In the genomic region with DNA sequence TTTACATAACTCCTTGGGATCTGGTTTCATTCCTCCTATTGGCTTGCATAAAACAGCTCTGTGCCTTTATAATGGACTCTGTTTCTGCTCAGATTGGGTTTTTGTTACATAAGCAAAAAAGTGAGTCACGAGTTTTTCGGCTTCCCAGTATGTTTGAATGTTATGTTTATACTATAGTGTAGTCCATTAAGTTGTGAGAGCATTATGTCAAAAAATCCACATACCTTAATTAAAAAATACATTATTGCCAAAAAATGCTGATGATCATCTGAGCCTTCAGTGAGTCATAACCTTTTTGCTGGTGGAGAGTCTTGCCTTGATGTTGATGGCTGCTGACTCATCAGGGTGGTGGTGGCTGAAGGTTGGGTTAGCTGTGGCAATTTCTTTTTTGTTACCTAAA, we compare ENCODE assay signal across 11 cellular contexts.
DNase-seq lines count a peak whose midpoint lies in the region; TF ChIP-seq lines count a peak whose summit lies in the region.
"Had no signal": no experiment of that assay in that cellular context is flagged by ENCODE, and none has a peak within 500 bp of the region (broad histone marks: within the 10 kb centered on the region; RNA-seq: fewer than 3 reads in every experiment).

No MANE protein-coding gene starts in this region.

- no peaks in the 10 kb centered on the region for H3K27me3 ChIP-seq in uterus
- H3K27me3 ChIP-seq: esophagus squamous epithelium had no signal

- no peak overlapping the region for H3K4me3 ChIP-seq in uterus
- H3K4me3 ChIP-seq: esophagus squamous epithelium had no signal

- peaks cover 0 to 2% of the 10 kb centered on the region in 2 donors for H3K36me3 ChIP-seq in uterus

- intact Hi-C loops in uterus (cut with DNase I; ENCODE audit: low total_unique reads), result no loop called here

- no peak overlapping the region for H3K27ac ChIP-seq in uterus
- H3K27ac ChIP-seq: 22Rv1, esophagus squamous epithelium had no signal

- no peaks in the 10 kb centered on the region for H3K4me1 ChIP-seq in uterus

- no peak for TF ChIP-seq CTCF in uterus (IDR thresholded peaks at IDR 0.05)

- TF ChIP-seq POLR2A in uterus (IDR thresholded peaks at IDR 0.05), result no peak

- DNase-seq in NCI-H2196 (lab: John Stamatoyannopoulos, UW; ENCODE audit: unreplicated experiment) (peak; percentile 37), NCI-H2196 treated with DMSO at 0.1 percent for 48 hours (lab: John Stamatoyannopoulos, UW; ENCODE audit: unreplicated experiment) (no peak), NCI-H69 (lab: John Stamatoyannopoulos, UW) (peak; percentile 26), dedifferentiated amniotic fluid mesenchymal stem cell (ENCODE audit: extremely low spot score) (peak; percentile 77), renal cortical epithelial cell (ENCODE audit: low read depth) (peak; percentile 44), uterus (no peak), cerebellar nuclear complex (lab: John Stamatoyannopoulos, UW) (no peak)
- no peak for DNase-seq in activated CD8-positive, alpha-beta memory T cell treated with anti-CD3 and anti-CD28 coated beads, Interleukin-2, amount 50 U/mL, for 48 hours
- DNase-seq: esophagus squamous epithelium, NCI-H2081 treated with DMSO at 0.1 percent for 48 hours had no signal

- H3K9me3 ChIP-seq in uterus, result no peaks in the 10 kb centered on the region
- H3K9me3 ChIP-seq: esophagus squamous epithelium had no signal

Comparison
In these comparisons a context has a peak if more than half of its experiments do, and no peak if none do; other contexts are left out.
1. DNase-seq: peak in NCI-H2196 (single experiment), NCI-H69 (single experiment), dedifferentiated amniotic fluid mesenchymal stem cell (single experiment) and renal cortical epithelial cell (single experiment); none in NCI-H2196 treated with DMSO at 0.1 percent for 48 hours (single experiment), uterus (0 of 2), cerebellar nuclear complex (0 of 2) and activated CD8-positive, alpha-beta memory T cell treated with anti-CD3 and anti-CD28 coated beads, Interleukin-2, amount 50 U/mL, for 48 hours (single experiment).